7 cellular contexts compared by ENCODE assay signal in the genomic region with DNA sequence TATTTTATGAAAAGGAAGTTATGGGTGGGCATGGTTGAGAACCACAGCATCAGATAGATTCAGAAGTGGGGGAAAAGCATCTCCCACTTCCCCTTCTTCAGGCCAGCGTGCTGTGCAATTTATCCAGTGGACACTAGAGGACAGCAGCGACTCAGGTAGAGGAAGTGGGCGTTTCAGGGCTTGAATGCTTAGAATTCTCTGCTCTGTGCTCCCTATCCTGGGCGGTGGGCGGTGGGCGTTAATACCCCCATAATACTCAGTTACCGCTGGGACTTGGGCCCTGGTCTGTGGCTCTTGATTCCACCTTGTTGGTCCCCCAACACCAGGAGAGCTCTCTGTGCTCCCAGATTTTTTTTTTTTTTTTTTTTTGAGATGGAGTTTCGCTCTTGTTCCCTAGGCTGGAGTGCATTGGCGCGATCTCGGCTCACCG. TPM values are rescaled to one million over a fixed set of nuclear protein-coding genes. Genes with fewer than 3 reads are reported as not detected.
DNase-seq lines count a peak whose midpoint lies in the region; ATAC-seq and TF ChIP-seq lines count a peak whose summit lies in the region.

No MANE protein-coding gene starts in this region.

- H3K36me3 Mint-ChIP-seq in T-helper 17 cell (ENCODE audit: low read depth) (no peaks in the 10 kb centered on the region), MCF 10A (ENCODE audit: insufficient read depth, unreplicated experiment) (no peaks in the 10 kb centered on the region)

- CTCF ChIA-PET in MCF 10A (lab: Yijun Ruan, JAX), result interaction anchor here (0.6 to 3.4 kb wide), 17 partner anchors 8 to 539 kb away, joined by 3 to 22 read pairs (median 3); no protein-coding TSS in a partner anchor

- H3K27ac Mint-ChIP-seq in T-helper 17 cell, result no peak overlapping the region
- H3K27ac Mint-ChIP-seq in MCF 10A (ENCODE audit: low read depth, unreplicated experiment), result no peak overlapping the region

- BruUV-seq in MCF 10A (replicated peaks; lab: Mats Ljungman, UMichigan), result no TSS peak

- no peak overlapping the region for H3K4me3 Mint-ChIP-seq in T-helper 17 cell
- peak overlapping the region; percentile 33 for H3K4me3 Mint-ChIP-seq in MCF 10A (ENCODE audit: unreplicated experiment)

- peak; percentile 8 for TF ChIP-seq CTCF in GM12801 (IDR thresholded peaks at IDR 0.05; ENCODE audit: extremely low read depth, insufficient read length)
- peak; percentile 89 for TF ChIP-seq CTCF in MCF 10A (IDR thresholded peaks at IDR 0.05; ENCODE audit: unreplicated experiment)

- DNase-seq in NCI-H1105 (lab: John Stamatoyannopoulos, UW) (peak; percentile 48), T-helper 17 cell (peak in 1 of 3 donors; percentile 11), MCF 10A (ENCODE audit: unreplicated experiment) (peak; percentile 69), left lobe of liver (ENCODE audit: low spot score) (peak; percentile 62)
- peak; percentile 22 for DNase-seq in stimulated activated CD8-positive, alpha-beta memory T cell treated with anti-CD3 and anti-CD28 coated beads, Interleukin-12 subunit alpha, Interleukin-12 subunit beta, amount 100 ng/mL, for 4 hours (ENCODE audit: low read depth)

- intact Hi-C loops in MCF 10A (cut with micrococcal nuclease), result loop anchor here (1.0 kb wide), 1 partner anchor 202 kb away; no protein-coding TSS in a partner anchor

- peaks cover 23% of the 10 kb centered on the region for H3K27me3 Mint-ChIP-seq in T-helper 17 cell
- H3K27me3 Mint-ChIP-seq in MCF 10A (ENCODE audit: insufficient read depth, unreplicated experiment), result peaks cover 15% of the 10 kb centered on the region

- H3K9me3 Mint-ChIP-seq in MCF 10A (ENCODE audit: unreplicated experiment), result no peaks in the 10 kb centered on the region

- H3K9me3 ChIP-seq in T-helper 17 cell (ENCODE audit: control insufficient read depth, low read length, poor library complexity, severe bottlenecking), result no peaks in the 10 kb centered on the region

- ATAC-seq in T-helper 17 cell (peak; percentile 71), left lobe of liver (peak; percentile 97), HG02870 (IDR thresholded peaks at IDR 0.05; ENCODE audit: unreplicated experiment) (no peak)

- H3K4me1 Mint-ChIP-seq in T-helper 17 cell (no peaks in the 10 kb centered on the region), MCF 10A (ENCODE audit: insufficient read depth, unreplicated experiment) (no peaks in the 10 kb centered on the region)

- POLR2A ChIA-PET in MCF 10A (lab: Yijun Ruan, JAX), result no interaction called here

RNA-seq across cellular contexts. Expression of a gene that starts 3.7 kb away (rescaled TPM):
- total RNA-seq in T-helper 17 cell (not detected), MCF 10A (2022) (not detected in 2 replicates), left lobe of liver (not detected)

RNA-seq across cellular contexts. Expression of a gene that starts 16.6 kb away (rescaled TPM):
- total RNA-seq in T-helper 17 cell (not detected), MCF 10A (2022) (0.44 and 2.6 TPM in 2 replicates), left lobe of liver (not detected)

RNA-seq across cellular contexts. Expression of a gene that starts 34.1 kb away (rescaled TPM):
- total RNA-seq in T-helper 17 cell, result not detected
- not detected in 2 replicates for total RNA-seq in MCF 10A (2022)
- 31.1 TPM for total RNA-seq in left lobe of liver

RNA-seq across cellular contexts. Expression of a gene that starts 39.4 kb away (rescaled TPM):
- not detected for total RNA-seq in T-helper 17 cell
- not detected in 2 replicates for total RNA-seq in MCF 10A (2022)
- total RNA-seq in left lobe of liver, result 16.9 TPM

RNA-seq across cellular contexts. Expression of a gene that starts 54.2 kb away (rescaled TPM):
- not detected for total RNA-seq in T-helper 17 cell
- not detected in 2 replicates for total RNA-seq in MCF 10A (2022)
- 13.8 TPM for total RNA-seq in left lobe of liver

Comparison
In these comparisons a context has a peak if more than half of its experiments do, and no peak if none do; other contexts are left out.
1. RNA of a gene that starts 34.1 kb away (total RNA-seq): 31.1 TPM in left lobe of liver (single experiment); not detected in T-helper 17 cell and not detected in MCF 10A; every median in the first group is over 10 times any median in the second.